In the genomic region with DNA sequence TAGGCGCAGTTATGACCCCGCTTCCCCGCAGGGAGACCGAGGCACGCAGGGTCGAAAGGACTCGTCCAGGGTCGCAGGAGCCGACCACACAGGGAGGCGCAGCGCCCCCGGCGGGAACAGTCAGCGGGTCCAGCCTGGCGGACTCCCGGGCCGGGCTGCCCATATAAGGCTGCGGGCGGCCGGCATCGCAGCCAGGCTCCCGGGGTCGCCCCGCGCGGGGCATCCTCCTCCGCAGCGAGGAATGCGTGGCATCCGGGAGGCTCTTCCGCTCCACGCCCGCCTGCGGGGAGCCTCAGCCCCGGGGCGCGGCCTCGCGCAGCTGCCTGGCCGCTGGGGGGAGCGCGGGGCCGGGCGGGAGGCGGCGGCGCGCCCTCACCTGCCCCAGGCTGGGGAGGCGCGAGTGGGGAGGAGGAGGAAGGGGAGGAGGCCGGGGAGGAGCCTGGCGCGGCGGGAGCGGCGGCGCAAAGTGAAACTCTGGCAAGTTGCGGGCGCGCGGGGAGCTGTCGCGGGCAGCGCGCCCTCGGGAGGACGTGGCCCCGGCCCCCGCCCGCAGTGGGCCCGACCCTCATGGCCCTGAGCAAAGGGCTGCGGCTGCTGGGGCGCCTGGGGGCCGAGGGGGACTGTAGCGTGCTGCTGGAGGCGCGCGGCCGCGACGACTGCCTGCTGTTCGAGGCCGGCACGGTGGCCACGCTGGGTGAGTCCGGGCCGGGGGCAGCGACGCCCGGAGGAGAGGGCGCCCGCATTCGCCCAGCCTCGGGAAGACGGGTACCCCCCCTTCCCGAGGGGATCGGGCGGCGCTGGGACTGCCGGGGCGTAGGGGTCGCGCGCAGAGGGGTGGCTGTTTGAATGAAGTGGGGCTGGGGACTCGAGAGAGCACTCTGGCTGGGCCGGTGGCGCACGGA, we compare ENCODE assay signal across 8 cellular contexts. TPM values are rescaled to one million over a fixed set of nuclear protein-coding genes. Genes with fewer than 3 reads are reported as not detected.
DNase-seq lines count a peak whose midpoint lies in the region; TF ChIP-seq lines count a peak whose summit lies in the region.

A gene with protein sequence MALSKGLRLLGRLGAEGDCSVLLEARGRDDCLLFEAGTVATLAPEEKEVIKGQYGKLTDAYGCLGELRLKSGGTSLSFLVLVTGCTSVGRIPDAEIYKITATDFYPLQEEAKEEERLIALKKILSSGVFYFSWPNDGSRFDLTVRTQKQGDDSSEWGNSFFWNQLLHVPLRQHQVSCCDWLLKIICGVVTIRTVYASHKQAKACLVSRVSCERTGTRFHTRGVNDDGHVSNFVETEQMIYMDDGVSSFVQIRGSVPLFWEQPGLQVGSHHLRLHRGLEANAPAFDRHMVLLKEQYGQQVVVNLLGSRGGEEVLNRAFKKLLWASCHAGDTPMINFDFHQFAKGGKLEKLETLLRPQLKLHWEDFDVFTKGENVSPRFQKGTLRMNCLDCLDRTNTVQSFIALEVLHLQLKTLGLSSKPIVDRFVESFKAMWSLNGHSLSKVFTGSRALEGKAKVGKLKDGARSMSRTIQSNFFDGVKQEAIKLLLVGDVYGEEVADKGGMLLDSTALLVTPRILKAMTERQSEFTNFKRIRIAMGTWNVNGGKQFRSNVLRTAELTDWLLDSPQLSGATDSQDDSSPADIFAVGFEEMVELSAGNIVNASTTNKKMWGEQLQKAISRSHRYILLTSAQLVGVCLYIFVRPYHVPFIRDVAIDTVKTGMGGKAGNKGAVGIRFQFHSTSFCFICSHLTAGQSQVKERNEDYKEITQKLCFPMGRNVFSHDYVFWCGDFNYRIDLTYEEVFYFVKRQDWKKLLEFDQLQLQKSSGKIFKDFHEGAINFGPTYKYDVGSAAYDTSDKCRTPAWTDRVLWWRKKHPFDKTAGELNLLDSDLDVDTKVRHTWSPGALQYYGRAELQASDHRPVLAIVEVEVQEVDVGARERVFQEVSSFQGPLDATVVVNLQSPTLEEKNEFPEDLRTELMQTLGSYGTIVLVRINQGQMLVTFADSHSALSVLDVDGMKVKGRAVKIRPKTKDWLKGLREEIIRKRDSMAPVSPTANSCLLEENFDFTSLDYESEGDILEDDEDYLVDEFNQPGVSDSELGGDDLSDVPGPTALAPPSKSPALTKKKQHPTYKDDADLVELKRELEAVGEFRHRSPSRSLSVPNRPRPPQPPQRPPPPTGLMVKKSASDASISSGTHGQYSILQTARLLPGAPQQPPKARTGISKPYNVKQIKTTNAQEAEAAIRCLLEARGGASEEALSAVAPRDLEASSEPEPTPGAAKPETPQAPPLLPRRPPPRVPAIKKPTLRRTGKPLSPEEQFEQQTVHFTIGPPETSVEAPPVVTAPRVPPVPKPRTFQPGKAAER (N-terminal part only) (plus strand): TSS at position 469 of the 902 bp plus-strand sequence. CDS start 99 bp downstream, at position 568.

- no peaks in the 10 kb centered on the region for H3K36me3 ChIP-seq in smooth muscle cell (ENCODE audit: low read depth)

- peaks cover 13% of the 10 kb centered on the region for H3K4me1 ChIP-seq in smooth muscle cell (ENCODE audit: low read depth)

- H3K4me3 Mint-ChIP-seq in HFFc6 (peak within 1 kb of the TSS; percentile 92), brain (peak within 1 kb of the TSS; percentile 65 to 85 (median 84))

- peak within 1 kb of the TSS; percentile 97 for H3K4me2 ChIP-seq in smooth muscle cell

- WGBS in smooth muscle cell (ENCODE audit: low lambda C conversion rate) = under 1% methylated on average over 65 of the region's 108 CpGs

- H3K4me1 Mint-ChIP-seq in HFFc6 (ENCODE audit: low read depth) = peaks cover 50% of the 10 kb centered on the region
- H3K4me1 Mint-ChIP-seq in brain = peaks cover 22% of the 10 kb centered on the region

- peak within 1 kb of the TSS; percentile 73 for H3K27ac Mint-ChIP-seq in HFFc6
- peak within 1 kb of the TSS in 1 of 5 experiments; percentile 67 for H3K27ac Mint-ChIP-seq in brain

- no peaks in the 10 kb centered on the region for H3K9me3 ChIP-seq in smooth muscle cell (replicated peaks; ENCODE audit: low read depth)

- H3K36me3 Mint-ChIP-seq in HFFc6 (ENCODE audit: low read depth) (peaks cover 9% of the 10 kb centered on the region; the same call in 1 of the 2 replicates), brain (no peaks in the 10 kb centered on the region)

- H3F3A ChIP-seq in smooth muscle cell (ENCODE audit: low read depth) = no peaks in the 10 kb centered on the region

- peak; percentile 44 for TF ChIP-seq CTCF in GM12865 (IDR thresholded peaks at IDR 0.05; ENCODE audit: insufficient read depth, low read depth, low read length, missing control alignments)
- TF ChIP-seq CTCF in HFFc6 (IDR thresholded peaks at IDR 0.05) = peak; percentile 77
- peak; percentile 24 to 62 for TF ChIP-seq CTCF in brain (conservative IDR thresholded peaks at IDR 0.05)
- TF ChIP-seq CTCF in smooth muscle cell (IDR thresholded peaks at IDR 0.05; ENCODE audit: borderline replicate concordance, insufficient read depth, poor library complexity, severe bottlenecking) = peak; percentile 32

- H3K4me3 ChIP-seq in GM12865 (ENCODE audit: low read depth, low read length) (peak within 1 kb of the TSS; percentile 75), smooth muscle cell (peak within 1 kb of the TSS; percentile 97)

- no peaks in the 10 kb centered on the region; the same call in none of the 2 replicates for H3K27me3 Mint-ChIP-seq in HFFc6 (ENCODE audit: insufficient read depth)
- peaks cover 47% of the 10 kb centered on the region for H3K27me3 Mint-ChIP-seq in brain

- DNase-seq in GM12865 (ENCODE audit: low read depth) = peak; percentile 82
- DNase-seq in HFFc6 = peak; percentile 64
- peak; percentile 26 for DNase-seq in MV-4-11 (lab: John Stamatoyannopoulos, UW)
- DNase-seq in UCSD-AML1 (lab: John Stamatoyannopoulos, UW; ENCODE audit: unreplicated experiment) = peak; percentile 85
- peak; percentile 91 for DNase-seq in iPS-NIHi11 (ENCODE audit: low spot score)
- DNase-seq in smooth muscle cell (lab: John Stamatoyannopoulos, UW; ENCODE audit: unreplicated experiment) = peak; percentile 56
- no peak for DNase-seq in NCI-H1105 treated with DMSO at 0.1 percent for 48 hours (lab: John Stamatoyannopoulos, UW)

- H3K9me3 Mint-ChIP-seq in HFFc6 (no peaks in the 10 kb centered on the region), brain (peaks cover 0 to 3% (median 0%) of the 10 kb centered on the region in 5 experiments)

- no peaks in the 10 kb centered on the region for H3K27me3 ChIP-seq in smooth muscle cell (ENCODE audit: low read depth)

- H3K79me2 ChIP-seq in smooth muscle cell (ENCODE audit: low read depth) = peaks cover 43% of the 10 kb centered on the region

- peak within 1 kb of the TSS; percentile 95 for H3K9ac ChIP-seq in smooth muscle cell (ENCODE audit: low read depth)

- peak within 1 kb of the TSS; percentile 85 for H2AFZ ChIP-seq in smooth muscle cell (ENCODE audit: low read depth)

- H3K27ac ChIP-seq in smooth muscle cell (ENCODE audit: low read depth) = peak within 1 kb of the TSS; percentile 52

- peaks cover 7% of the 10 kb centered on the region for H4K20me1 ChIP-seq in smooth muscle cell (ENCODE audit: low read depth)

RNA-seq across cellular contexts. Expression of the gene that starts here (rescaled TPM):
- total RNA-seq in HFFc6 (2021; fragmentation: NEBNext Ultra II Directional; extraction: Animal tissue kit (Norgen Biotek cat#: 25700)) = 10 to 100 TPM; 31.8 to 46.4 (median 41.3) TPM
- polyA plus RNA-seq in brain (ENCODE audit: insufficient read depth, low read depth, low replicate concordance) (17.9 TPM), smooth muscle cell (6.0 and 11.5 TPM in 2 replicates)
- 6.1 TPM in 2 replicates for total RNA-seq in smooth muscle cell
